In the genomic region with DNA sequence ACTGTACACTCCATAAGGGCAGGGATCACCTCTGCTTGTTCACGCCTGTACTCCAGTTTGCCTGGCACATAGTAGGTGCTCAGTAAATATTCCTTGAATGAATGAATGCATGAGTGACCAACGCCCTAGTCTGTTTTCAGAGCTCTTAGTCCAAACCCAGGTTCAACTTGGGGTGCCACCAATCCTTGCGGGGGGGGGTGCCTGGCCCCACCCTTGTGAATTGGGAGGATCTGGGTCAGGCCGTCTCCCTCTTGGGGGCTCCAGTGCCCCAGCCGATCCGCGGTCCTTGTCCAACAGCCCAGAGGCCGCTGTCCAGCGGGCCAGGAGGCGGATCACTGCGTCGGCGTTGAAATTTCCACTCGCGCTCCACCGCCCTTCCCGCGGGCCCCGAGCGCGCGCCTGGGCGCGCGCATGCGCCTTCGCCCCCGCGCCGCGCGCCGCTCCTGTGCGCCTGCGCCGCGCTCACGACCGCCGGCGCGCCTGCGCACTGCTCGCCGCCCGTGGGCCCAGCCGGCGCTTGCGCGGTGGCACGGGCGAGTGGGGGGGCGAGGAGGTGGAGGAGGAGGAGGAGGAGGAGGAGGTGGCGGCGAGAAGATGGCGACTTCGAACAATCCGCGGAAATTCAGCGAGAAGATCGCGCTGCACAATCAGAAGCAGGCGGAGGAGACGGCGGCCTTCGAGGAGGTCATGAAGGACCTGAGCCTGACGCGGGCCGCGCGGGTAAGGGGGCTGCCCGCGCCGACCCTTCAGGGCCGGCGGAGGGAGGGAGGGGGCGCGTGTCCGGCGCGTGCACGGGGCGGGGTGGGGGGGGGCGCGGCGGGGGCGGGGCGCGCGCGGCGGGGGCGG, we compare ENCODE assay signal across 8 cellular contexts. TPM values are rescaled to one million over a fixed set of nuclear protein-coding genes. Genes with fewer than 3 reads are reported as not detected.
DNase-seq lines count a peak whose midpoint lies in the region; ATAC-seq lines count a peak whose summit lies in the region.

A gene with protein sequence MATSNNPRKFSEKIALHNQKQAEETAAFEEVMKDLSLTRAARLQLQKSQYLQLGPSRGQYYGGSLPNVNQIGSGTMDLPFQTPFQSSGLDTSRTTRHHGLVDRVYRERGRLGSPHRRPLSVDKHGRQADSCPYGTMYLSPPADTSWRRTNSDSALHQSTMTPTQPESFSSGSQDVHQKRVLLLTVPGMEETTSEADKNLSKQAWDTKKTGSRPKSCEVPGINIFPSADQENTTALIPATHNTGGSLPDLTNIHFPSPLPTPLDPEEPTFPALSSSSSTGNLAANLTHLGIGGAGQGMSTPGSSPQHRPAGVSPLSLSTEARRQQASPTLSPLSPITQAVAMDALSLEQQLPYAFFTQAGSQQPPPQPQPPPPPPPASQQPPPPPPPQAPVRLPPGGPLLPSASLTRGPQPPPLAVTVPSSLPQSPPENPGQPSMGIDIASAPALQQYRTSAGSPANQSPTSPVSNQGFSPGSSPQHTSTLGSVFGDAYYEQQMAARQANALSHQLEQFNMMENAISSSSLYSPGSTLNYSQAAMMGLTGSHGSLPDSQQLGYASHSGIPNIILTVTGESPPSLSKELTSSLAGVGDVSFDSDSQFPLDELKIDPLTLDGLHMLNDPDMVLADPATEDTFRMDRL (plus strand): TSS at position 572 of the 846 bp plus-strand sequence. CDS start 23 bp downstream, at position 595.

- H3K27ac ChIP-seq in CD8-positive, alpha-beta memory T cell (ENCODE audit: low read depth, low read length): peak within 1 kb of the TSS; percentile 44
- peak within 1 kb of the TSS; percentile 82 to 88 for H3K27ac ChIP-seq in esophagus (ENCODE audit: low read depth in 2 of 2, low read length in 1 of 2)

- peaks cover 0 to under 1% of the 10 kb centered on the region in 2 donors for H3K27me3 Mint-ChIP-seq in CD8-positive, alpha-beta memory T cell

- DNase-seq in CD8-positive, alpha-beta memory T cell: peak; percentile 90 to 96 (median 94)
- DNase-seq in HuH-7.5 (ENCODE audit: low spot score): peak; percentile 99
- DNase-seq in OCI-M1 (lab: John Stamatoyannopoulos, UW): peak; percentile 93
- DNase-seq in activated T-cell treated with anti-CD3 and anti-CD28 coated beads, Interleukin-2, amount 50 U/mL, for 1 hour: peak; percentile 97
- DNase-seq in stimulated activated CD8-positive, alpha-beta memory T cell treated with anti-CD3 and anti-CD28 coated beads, Interleukin-4, amount 100 ng/mL, for 4 hours (ENCODE audit: low read depth in 2 of 2, low spot score in 1 of 2): peak; percentile 81

- H3K36me3 Mint-ChIP-seq in CD8-positive, alpha-beta memory T cell: peaks cover 0 to 5% (median 0%) of the 10 kb centered on the region in 3 donors

- H3K9me3 Mint-ChIP-seq in CD8-positive, alpha-beta memory T cell: no peaks in the 10 kb centered on the region

- CTCF ChIA-PET in CD8-positive, alpha-beta memory T cell (lab: Charles Lee): interaction anchor here (0.7 to 1.6 kb wide), 4 partner anchors 55 to 233 kb away, joined by 3 to 5 read pairs (median 4); no protein-coding TSS in a partner anchor

- H3K4me1 Mint-ChIP-seq in CD8-positive, alpha-beta memory T cell: peaks cover 12 to 36% (median 28%) of the 10 kb centered on the region in 3 donors

- peak within 1 kb of the TSS; percentile 95 for H3K4me3 ChIP-seq in CD8-positive, alpha-beta memory T cell (ENCODE audit: low read length)
- peak within 1 kb of the TSS; percentile 70 to 72 for H3K4me3 ChIP-seq in esophagus (ENCODE audit: low read depth in 1 of 2, low read length in 2 of 2)
- H3K4me3 ChIP-seq in mucosa of stomach (ENCODE audit: low read length): peak within 1 kb of the TSS; percentile 80

- POLR2A ChIA-PET in CD8-positive, alpha-beta memory T cell (lab: Charles Lee): interaction anchor here (0.6 to 1.1 kb wide), 3 partner anchors 9 to 37 kb away, joined by 3 read pairs; no protein-coding TSS in a partner anchor

- ATAC-seq in GM21390 (IDR thresholded peaks at IDR 0.05; ENCODE audit: unreplicated experiment): peak; percentile 56

- no peaks in the 10 kb centered on the region for H3K36me3 ChIP-seq in CD8-positive, alpha-beta memory T cell (ENCODE audit: insufficient read depth, low read length)
- H3K36me3 ChIP-seq in esophagus (ENCODE audit: control insufficient read depth in 2 of 2, insufficient read depth in 2 of 2, low read length in 1 of 2): peaks cover 0 to 2% of the 10 kb centered on the region in 2 donors
- H3K36me3 ChIP-seq in mucosa of stomach (ENCODE audit: control insufficient read depth, insufficient read depth, low read length): no peaks in the 10 kb centered on the region

- peak within 1 kb of the TSS; percentile 76 for H3K9ac ChIP-seq in mucosa of stomach (ENCODE audit: low read length)

- H3K4me1 ChIP-seq in CD8-positive, alpha-beta memory T cell (ENCODE audit: insufficient read depth, low read length): peaks cover 20% of the 10 kb centered on the region
- H3K4me1 ChIP-seq in esophagus (ENCODE audit: control insufficient read depth in 2 of 2, insufficient read depth in 2 of 2, low read length in 1 of 2): peaks cover 7 to 12% of the 10 kb centered on the region in 2 donors
- H3K4me1 ChIP-seq in mucosa of stomach (ENCODE audit: control insufficient read depth, insufficient read depth, low read length): peaks cover 15% of the 10 kb centered on the region

- H3K9me3 ChIP-seq in CD8-positive, alpha-beta memory T cell (ENCODE audit: low read length): no peaks in the 10 kb centered on the region
- no peaks in the 10 kb centered on the region for H3K9me3 ChIP-seq in esophagus (ENCODE audit: control insufficient read depth in 2 of 2, insufficient read depth in 1 of 2, low read depth in 1 of 2, low read length in 1 of 2)
- no peaks in the 10 kb centered on the region for H3K9me3 ChIP-seq in mucosa of stomach (ENCODE audit: control insufficient read depth, low read length)

- H3K4me3 Mint-ChIP-seq in CD8-positive, alpha-beta memory T cell: peak within 1 kb of the TSS; percentile 84 to 95 (median 88)

- H3K27ac Mint-ChIP-seq in CD8-positive, alpha-beta memory T cell: peak within 1 kb of the TSS; percentile 64 to 94 (median 90)

- 1% methylated on average over 53 to 89 of the region's 93 CpGs for WGBS in esophagus, 2 donors

- no peaks in the 10 kb centered on the region for H3K27me3 ChIP-seq in CD8-positive, alpha-beta memory T cell (ENCODE audit: insufficient read depth, low read length, poor library complexity, severe bottlenecking)
- H3K27me3 ChIP-seq in esophagus (ENCODE audit: control insufficient read depth in 1 of 2, insufficient read depth in 2 of 2, low read length in 2 of 2): no peaks in the 10 kb centered on the region
- no peaks in the 10 kb centered on the region for H3K27me3 ChIP-seq in mucosa of stomach (ENCODE audit: control insufficient read depth, insufficient read depth, low read length)

RNA-seq across cellular contexts. Expression of the gene that starts here (rescaled TPM):
- 1 to 10 TPM; 6.7 to 7.1 TPM for total RNA-seq in CD8-positive, alpha-beta memory T cell
- polyA plus RNA-seq in CD8-positive, alpha-beta memory T cell: 1.3 TPM
- polyA plus RNA-seq in esophagus: 1 to 10 TPM; 2.1 to 4.0 TPM

Comparison
In these comparisons a context has a peak if more than half of its experiments do, and no peak if none do; other contexts are left out.
1. Peak in every context shown above with its lines: DNase-seq, ATAC-seq, H3K4me3 ChIP-seq and H3K27ac ChIP-seq.